Comparison of ENCODE assay signal across 1 cellular context in the genomic region with DNA sequence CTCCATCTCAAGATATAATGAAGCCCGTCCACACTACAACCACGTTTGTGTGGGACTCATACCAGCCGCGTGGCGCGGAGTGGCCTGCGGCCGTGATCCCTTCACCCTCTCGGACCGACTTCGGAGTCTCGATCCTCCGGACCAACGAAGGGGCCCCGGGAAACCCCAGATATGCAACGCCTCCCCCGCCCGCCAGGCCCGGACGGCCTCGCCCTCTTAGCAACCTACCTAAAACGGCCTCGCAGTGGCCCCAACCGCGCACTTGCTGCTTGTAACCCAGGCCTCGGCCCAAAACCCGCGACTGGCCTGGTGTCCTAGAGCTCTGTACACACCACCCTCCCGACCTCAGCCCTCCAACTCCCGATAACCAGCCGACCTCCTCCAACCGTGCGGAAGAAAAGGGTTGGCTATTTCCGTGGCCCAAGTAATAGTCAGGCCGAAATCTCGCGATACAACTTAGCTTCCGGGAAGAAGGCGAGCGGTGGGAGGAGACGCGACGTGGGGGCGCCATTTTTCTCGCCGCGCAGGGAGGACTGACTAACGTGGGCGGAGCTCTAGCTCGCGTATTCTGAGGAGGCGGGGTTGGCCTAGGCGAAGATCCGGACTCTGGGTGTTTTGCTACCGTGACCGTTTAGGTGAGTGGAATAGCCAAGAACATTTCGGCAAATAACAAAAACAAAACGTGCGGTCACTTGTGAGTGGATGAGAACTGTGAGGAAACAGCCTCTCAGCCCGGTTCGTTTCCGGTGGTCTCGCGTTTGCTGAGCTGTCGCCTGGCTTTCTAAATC.
TF ChIP-seq lines count a peak whose summit lies in the region.

A gene (plus strand): TSS at position 579 of the 788 bp plus-strand sequence. CDS start 5,722 bp downstream, outside the sequence.
A gene with protein sequence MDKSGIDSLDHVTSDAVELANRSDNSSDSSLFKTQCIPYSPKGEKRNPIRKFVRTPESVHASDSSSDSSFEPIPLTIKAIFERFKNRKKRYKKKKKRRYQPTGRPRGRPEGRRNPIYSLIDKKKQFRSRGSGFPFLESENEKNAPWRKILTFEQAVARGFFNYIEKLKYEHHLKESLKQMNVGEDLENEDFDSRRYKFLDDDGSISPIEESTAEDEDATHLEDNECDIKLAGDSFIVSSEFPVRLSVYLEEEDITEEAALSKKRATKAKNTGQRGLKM (minus strand): TSS at position 402 of the 788 bp plus-strand sequence. CDS start 2,191 bp downstream, outside the sequence.

TF ChIP-seq in HepG2, 621 proteins besides CTCF, POLR2A, EP300 and RAD21 (continued from another document and continues in another):
- TF ChIP-seq, protein P1, sequence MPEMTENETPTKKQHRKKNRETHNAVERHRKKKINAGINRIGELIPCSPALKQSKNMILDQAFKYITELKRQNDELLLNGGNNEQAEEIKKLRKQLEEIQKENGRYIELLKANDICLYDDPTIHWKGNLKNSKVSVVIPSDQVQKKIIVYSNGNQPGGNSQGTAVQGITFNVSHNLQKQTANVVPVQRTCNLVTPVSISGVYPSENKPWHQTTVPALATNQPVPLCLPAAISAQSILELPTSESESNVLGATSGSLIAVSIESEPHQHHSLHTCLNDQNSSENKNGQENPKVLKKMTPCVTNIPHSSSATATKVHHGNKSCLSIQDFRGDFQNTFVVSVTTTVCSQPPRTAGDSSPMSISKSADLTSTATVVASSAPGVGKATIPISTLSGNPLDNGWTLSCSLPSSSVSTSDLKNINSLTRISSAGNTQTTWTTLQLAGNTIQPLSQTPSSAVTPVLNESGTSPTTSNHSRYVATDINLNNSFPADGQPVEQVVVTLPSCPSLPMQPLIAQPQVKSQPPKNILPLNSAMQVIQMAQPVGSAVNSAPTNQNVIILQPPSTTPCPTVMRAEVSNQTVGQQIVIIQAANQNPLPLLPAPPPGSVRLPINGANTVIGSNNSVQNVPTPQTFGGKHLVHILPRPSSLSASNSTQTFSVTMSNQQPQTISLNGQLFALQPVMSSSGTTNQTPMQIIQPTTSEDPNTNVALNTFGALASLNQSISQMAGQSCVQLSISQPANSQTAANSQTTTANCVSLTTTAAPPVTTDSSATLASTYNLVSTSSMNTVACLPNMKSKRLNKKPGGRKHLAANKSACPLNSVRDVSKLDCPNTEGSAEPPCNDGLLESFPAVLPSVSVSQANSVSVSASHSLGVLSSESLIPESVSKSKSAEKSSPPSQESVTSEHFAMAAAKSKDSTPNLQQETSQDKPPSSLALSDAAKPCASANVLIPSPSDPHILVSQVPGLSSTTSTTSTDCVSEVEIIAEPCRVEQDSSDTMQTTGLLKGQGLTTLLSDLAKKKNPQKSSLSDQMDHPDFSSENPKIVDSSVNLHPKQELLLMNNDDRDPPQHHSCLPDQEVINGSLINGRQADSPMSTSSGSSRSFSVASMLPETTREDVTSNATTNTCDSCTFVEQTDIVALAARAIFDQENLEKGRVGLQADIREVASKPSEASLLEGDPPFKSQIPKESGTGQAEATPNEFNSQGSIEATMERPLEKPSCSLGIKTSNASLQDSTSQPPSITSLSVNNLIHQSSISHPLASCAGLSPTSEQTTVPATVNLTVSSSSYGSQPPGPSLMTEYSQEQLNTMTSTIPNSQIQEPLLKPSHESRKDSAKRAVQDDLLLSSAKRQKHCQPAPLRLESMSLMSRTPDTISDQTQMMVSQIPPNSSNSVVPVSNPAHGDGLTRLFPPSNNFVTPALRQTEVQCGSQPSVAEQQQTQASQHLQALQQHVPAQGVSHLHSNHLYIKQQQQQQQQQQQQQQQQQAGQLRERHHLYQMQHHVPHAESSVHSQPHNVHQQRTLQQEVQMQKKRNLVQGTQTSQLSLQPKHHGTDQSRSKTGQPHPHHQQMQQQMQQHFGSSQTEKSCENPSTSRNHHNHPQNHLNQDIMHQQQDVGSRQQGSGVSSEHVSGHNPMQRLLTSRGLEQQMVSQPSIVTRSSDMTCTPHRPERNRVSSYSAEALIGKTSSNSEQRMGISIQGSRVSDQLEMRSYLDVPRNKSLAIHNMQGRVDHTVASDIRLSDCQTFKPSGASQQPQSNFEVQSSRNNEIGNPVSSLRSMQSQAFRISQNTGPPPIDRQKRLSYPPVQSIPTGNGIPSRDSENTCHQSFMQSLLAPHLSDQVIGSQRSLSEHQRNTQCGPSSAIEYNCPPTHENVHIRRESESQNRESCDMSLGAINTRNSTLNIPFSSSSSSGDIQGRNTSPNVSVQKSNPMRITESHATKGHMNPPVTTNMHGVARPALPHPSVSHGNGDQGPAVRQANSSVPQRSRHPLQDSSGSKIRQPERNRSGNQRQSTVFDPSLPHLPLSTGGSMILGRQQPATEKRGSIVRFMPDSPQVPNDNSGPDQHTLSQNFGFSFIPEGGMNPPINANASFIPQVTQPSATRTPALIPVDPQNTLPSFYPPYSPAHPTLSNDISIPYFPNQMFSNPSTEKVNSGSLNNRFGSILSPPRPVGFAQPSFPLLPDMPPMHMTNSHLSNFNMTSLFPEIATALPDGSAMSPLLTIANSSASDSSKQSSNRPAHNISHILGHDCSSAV (CRISPR knock-in tag; IDR thresholded peaks at IDR 0.05; ENCODE audit: borderline replicate concordance): no peak
- TF ChIP-seq FOXM1 (CRISPR knock-in tag; IDR thresholded peaks at IDR 0.05): no peak
- TF ChIP-seq ZNF670 (CRISPR knock-in tag; IDR thresholded peaks at IDR 0.05; ENCODE audit: borderline replicate concordance): no peak
- TF ChIP-seq HNRNPK (IDR thresholded peaks at IDR 0.05; ENCODE audit: low read depth, low read length, poor library complexity, severe bottlenecking): peak; percentile 9
- 0 out of 2 replicates have a peak, but pooled peaks have one; percentile 62 for TF ChIP-seq ZNF616 (CRISPR knock-in tag; IDR thresholded peaks at IDR 0.05; ENCODE audit: low read depth)
- no peak for TF ChIP-seq FOXP1 (IDR thresholded peaks at IDR 0.05)
- 0 out of 2 replicates have a peak, but pooled peaks have one; percentile 28 for TF ChIP-seq FOXP1 (CRISPR knock-in tag; IDR thresholded peaks at IDR 0.05)
- no peak; the same call in none of the 2 replicates for TF ChIP-seq ZNF350 (CRISPR knock-in tag; IDR thresholded peaks at IDR 0.05; ENCODE audit: borderline replicate concordance, low read depth)
- 0 out of 2 replicates have a peak, but pooled peaks have one; percentile 5 for TF ChIP-seq ZNF792 (CRISPR knock-in tag; IDR thresholded peaks at IDR 0.05)
- TF ChIP-seq SUZ12 (IDR thresholded peaks at IDR 0.05; ENCODE audit: low read depth, low read length): no peak
- no peak; the same call in 1 of the 2 replicates for TF ChIP-seq SOX13 (IDR thresholded peaks at IDR 0.05)
- TF ChIP-seq SOX13 (CRISPR knock-in tag; conservative IDR thresholded peaks at IDR 0.05 in 1 of 2, IDR thresholded peaks at IDR 0.05 in 1 of 2): peak; percentile 6 to 57; a peak in 1 of 4 replicates
- TF ChIP-seq TBX2 (CRISPR knock-in tag; IDR thresholded peaks at IDR 0.05; ENCODE audit: borderline replicate concordance): peak; percentile 83
- TF ChIP-seq ATF7 (IDR thresholded peaks at IDR 0.05): no peak
- no peak; the same call in 1 of the 2 replicates for TF ChIP-seq ATF7 (CRISPR knock-in tag; IDR thresholded peaks at IDR 0.05)
- TF ChIP-seq NKX3-1 (CRISPR knock-in tag; IDR thresholded peaks at IDR 0.05): no peak
- TF ChIP-seq, protein P2, sequence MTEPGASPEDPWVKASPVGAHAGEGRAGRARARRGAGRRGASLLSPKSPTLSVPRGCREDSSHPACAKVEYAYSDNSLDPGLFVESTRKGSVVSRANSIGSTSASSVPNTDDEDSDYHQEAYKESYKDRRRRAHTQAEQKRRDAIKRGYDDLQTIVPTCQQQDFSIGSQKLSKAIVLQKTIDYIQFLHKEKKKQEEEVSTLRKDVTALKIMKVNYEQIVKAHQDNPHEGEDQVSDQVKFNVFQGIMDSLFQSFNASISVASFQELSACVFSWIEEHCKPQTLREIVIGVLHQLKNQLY (CRISPR knock-in tag; IDR thresholded peaks at IDR 0.05): 0 out of 2 replicates have a peak, but pooled peaks have one; percentile 39
- peak; percentile 99 for TF ChIP-seq AGO2 (optimal IDR thresholded peaks at IDR 0.05; ENCODE audit: low read depth, low read length)
- no peak for TF ChIP-seq ARNT (IDR thresholded peaks at IDR 0.05)
- TF ChIP-seq, protein P3, sequence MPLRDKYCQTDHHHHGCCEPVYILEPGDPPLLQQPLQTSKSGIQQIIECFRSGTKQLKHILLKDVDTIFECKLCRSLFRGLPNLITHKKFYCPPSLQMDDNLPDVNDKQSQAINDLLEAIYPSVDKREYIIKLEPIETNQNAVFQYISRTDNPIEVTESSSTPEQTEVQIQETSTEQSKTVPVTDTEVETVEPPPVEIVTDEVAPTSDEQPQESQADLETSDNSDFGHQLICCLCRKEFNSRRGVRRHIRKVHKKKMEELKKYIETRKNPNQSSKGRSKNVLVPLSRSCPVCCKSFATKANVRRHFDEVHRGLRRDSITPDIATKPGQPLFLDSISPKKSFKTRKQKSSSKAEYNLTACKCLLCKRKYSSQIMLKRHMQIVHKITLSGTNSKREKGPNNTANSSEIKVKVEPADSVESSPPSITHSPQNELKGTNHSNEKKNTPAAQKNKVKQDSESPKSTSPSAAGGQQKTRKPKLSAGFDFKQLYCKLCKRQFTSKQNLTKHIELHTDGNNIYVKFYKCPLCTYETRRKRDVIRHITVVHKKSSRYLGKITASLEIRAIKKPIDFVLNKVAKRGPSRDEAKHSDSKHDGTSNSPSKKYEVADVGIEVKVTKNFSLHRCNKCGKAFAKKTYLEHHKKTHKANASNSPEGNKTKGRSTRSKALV (CRISPR knock-in tag; IDR thresholded peaks at IDR 0.05): no peak
- TF ChIP-seq TBL1XR1 (IDR thresholded peaks at IDR 0.05; ENCODE audit: borderline replicate concordance, low read length, partially characterized antibody): peak; percentile 13
- TF ChIP-seq JUND (CRISPR knock-in tag; IDR thresholded peaks at IDR 0.05): no peak
- no peak; the same call in 1 of the 2 replicates for TF ChIP-seq ZFP36L1 (CRISPR knock-in tag; IDR thresholded peaks at IDR 0.05)
- TF ChIP-seq ZNF749 (CRISPR knock-in tag; IDR thresholded peaks at IDR 0.05; ENCODE audit: borderline replicate concordance): peak; percentile 17; the same call in 1 of the 2 replicates
- no peak; the same call in 1 of the 2 replicates for TF ChIP-seq ZNF660 (CRISPR knock-in tag; IDR thresholded peaks at IDR 0.05; ENCODE audit: borderline replicate concordance, low read depth)
- TF ChIP-seq ZNF556 (CRISPR knock-in tag; IDR thresholded peaks at IDR 0.05; ENCODE audit: borderline replicate concordance): peak; percentile 47
- TF ChIP-seq YEATS2 (CRISPR knock-in tag; IDR thresholded peaks at IDR 0.05; ENCODE audit: borderline replicate concordance): peak; percentile 97
- TF ChIP-seq, protein P4, sequence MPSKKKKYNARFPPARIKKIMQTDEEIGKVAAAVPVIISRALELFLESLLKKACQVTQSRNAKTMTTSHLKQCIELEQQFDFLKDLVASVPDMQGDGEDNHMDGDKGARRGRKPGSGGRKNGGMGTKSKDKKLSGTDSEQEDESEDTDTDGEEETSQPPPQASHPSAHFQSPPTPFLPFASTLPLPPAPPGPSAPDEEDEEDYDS (CRISPR knock-in tag; IDR thresholded peaks at IDR 0.05): peak; percentile 98
- TF ChIP-seq ZKSCAN8 (CRISPR knock-in tag; IDR thresholded peaks at IDR 0.05; ENCODE audit: borderline replicate concordance): 0 out of 2 replicates have a peak, but pooled peaks have one; percentile 65
- TF ChIP-seq MEIS2 (CRISPR knock-in tag; IDR thresholded peaks at IDR 0.05): peak; percentile 33; the same call in 1 of the 2 replicates
- TF ChIP-seq, protein P5, sequence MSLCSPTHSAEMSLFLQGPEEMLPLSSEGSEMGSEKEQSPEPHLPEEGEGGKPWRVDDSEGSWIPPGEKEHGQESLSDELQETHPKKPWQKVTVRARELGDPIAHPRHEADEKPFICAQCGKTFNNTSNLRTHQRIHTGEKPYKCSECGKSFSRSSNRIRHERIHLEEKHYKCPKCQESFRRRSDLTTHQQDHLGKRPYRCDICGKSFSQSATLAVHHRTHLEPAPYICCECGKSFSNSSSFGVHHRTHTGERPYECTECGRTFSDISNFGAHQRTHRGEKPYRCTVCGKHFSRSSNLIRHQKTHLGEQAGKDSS (CRISPR knock-in tag; IDR thresholded peaks at IDR 0.05; ENCODE audit: borderline replicate concordance, low read depth): peak; percentile 55; the same call in 1 of the 2 replicates
- TF ChIP-seq, protein P6, sequence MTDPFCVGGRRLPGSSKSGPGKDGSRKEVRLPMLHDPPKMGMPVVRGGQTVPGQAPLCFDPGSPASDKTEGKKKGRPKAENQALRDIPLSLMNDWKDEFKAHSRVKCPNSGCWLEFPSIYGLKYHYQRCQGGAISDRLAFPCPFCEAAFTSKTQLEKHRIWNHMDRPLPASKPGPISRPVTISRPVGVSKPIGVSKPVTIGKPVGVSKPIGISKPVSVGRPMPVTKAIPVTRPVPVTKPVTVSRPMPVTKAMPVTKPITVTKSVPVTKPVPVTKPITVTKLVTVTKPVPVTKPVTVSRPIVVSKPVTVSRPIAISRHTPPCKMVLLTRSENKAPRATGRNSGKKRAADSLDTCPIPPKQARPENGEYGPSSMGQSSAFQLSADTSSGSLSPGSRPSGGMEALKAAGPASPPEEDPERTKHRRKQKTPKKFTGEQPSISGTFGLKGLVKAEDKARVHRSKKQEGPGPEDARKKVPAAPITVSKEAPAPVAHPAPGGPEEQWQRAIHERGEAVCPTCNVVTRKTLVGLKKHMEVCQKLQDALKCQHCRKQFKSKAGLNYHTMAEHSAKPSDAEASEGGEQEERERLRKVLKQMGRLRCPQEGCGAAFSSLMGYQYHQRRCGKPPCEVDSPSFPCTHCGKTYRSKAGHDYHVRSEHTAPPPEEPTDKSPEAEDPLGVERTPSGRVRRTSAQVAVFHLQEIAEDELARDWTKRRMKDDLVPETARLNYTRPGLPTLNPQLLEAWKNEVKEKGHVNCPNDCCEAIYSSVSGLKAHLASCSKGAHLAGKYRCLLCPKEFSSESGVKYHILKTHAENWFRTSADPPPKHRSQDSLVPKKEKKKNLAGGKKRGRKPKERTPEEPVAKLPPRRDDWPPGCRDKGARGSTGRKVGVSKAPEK (CRISPR knock-in tag; IDR thresholded peaks at IDR 0.05; ENCODE audit: borderline replicate concordance): no peak
- peak; percentile 69; the same call in 1 of the 2 replicates for TF ChIP-seq ZNF510 (CRISPR knock-in tag; IDR thresholded peaks at IDR 0.05; ENCODE audit: low read depth)
- peak; percentile 52 for TF ChIP-seq KMT2B (CRISPR knock-in tag; IDR thresholded peaks at IDR 0.05)
- TF ChIP-seq ZNF724P (CRISPR knock-in tag; IDR thresholded peaks at IDR 0.05; ENCODE audit: borderline replicate concordance): no peak
- TF ChIP-seq HNRNPH1 (optimal IDR thresholded peaks at IDR 0.05; ENCODE audit: low read depth, low read length): peak; percentile 92
